21 cellular contexts compared by ENCODE assay signal in the genomic region with DNA sequence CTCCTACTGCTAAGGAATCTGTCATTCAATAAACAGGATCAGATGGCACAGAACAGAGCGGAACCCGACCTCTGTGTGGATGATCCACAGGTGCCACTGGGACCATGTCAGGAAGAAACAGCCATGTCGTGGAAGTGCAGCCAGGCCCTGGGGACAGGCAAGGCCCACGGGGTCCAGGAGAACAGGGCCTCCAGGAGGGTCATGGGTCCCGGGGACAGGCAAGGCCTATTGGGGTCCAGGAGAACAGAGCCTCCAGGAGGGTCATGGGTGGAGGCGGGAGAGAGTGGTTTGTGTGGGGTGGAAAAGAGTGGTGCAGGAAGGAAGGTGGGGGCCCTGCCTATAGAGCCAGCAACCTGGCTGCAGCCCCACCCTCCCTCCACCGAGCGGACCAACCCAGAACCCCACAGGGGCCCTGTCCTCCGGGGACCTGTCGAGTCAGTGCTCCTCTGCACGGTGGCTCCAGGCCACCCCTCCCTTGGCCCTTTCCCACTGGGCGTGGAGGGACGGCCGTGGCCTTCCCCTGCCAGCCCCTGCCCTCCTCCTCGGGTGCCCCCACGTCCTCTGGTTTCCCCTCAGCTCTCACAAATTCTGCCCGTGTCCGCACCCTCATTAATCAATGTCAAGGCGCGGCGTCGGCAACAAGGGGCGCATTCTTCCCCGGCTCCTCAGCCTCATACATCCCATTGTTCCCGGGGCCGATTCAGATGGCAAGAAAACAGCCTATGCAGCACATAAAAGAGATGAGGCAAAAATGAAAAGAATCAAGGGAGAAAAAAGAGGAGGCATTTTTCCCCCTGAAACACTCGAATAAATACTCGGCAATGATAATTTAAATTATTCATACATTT.
DNase-seq lines count a peak whose midpoint lies in the region; ATAC-seq, FAIRE-seq and TF ChIP-seq lines count a peak whose summit lies in the region.
"Had no signal": no experiment of that assay in that cellular context is flagged by ENCODE, and none has a peak within 500 bp of the region (broad histone marks: within the 10 kb centered on the region; RNA-seq: fewer than 3 reads in every experiment).

No MANE protein-coding gene starts in this region.

- no TSS peak for BruUV-seq in K562 (replicated peaks; lab: Mats Ljungman, UMichigan)

- TF ChIP-seq EP300 in K562 (IDR thresholded peaks at IDR 0.05; ENCODE audit: low read length): no peak

- ATAC-seq in K562: no peak
- ATAC-seq in HG03520 (IDR thresholded peaks at IDR 0.05; ENCODE audit: unreplicated experiment): no peak
- no peak for ATAC-seq in GM21423 (IDR thresholded peaks at IDR 0.05; ENCODE audit: unreplicated experiment)
- no peak for ATAC-seq in HG03045 (IDR thresholded peaks at IDR 0.05; ENCODE audit: unreplicated experiment)
- no peak for ATAC-seq in GM18511 (IDR thresholded peaks at IDR 0.05; ENCODE audit: unreplicated experiment)
- ATAC-seq: GM12878, GM23338 had no signal

- H3K4me3 ChIP-seq in BLaER1 (no peak overlapping the region), K562 (no peak overlapping the region)
- H3K4me3 ChIP-seq: GM12878, GM23338, Peyer's patch had no signal

- TF ChIP-seq POLR2A in K562 (conservative IDR thresholded peaks at IDR 0.05): no peak

- POLR2A ChIA-PET in K562 (lab: Yijun Ruan, JAX): no interaction called here

- CTCF ChIA-PET in K562 (lab: Yijun Ruan, JAX; ENCODE audit: low intra/inter-chr PET ratio): no interaction called here

- H3K4me2 ChIP-seq in BLaER1 (peak overlapping the region; percentile 19; the same call in 1 of the 2 replicates), K562 (ENCODE audit: insufficient read depth, low read length) (no peak overlapping the region)
- H3K4me2 ChIP-seq: GM23338 had no signal

- H4K20me1 ChIP-seq in BLaER1 (no peaks in the 10 kb centered on the region; the same call in 1 of the 2 replicates), K562 (replicated peaks; ENCODE audit: control insufficient read depth, insufficient read depth, low read length) (peaks cover 19% of the 10 kb centered on the region)

- TF ChIP-seq RAD21 in K562 (CRISPR knock-in tag; conservative IDR thresholded peaks at IDR 0.05 in 1 of 2, IDR thresholded peaks at IDR 0.05 in 1 of 2): no peak

- intact Hi-C loops in K562 (cut with micrococcal nuclease): no loop called here

- no peak for DNase-seq in K562 (ENCODE audit: extremely low read depth in 1 of 4, low spot score in 3 of 4)
- DNase-seq in inferior parietal cortex (ENCODE audit: extremely low spot score): peak; percentile 17
- peak; percentile 93 for DNase-seq in pons (ENCODE audit: low spot score)
- DNase-seq: 8988T, COR-L47, NCI-H1417 treated with DMSO at 0.1 percent for 48 hours, NCI-H2029, NCI-H2171 treated with DMSO at 0.1 percent for 48 hours, NCI-H510A, NCI-H82, Peyer's patch, SHP77 treated with DMSO at 0.1 percent for 48 hours had no signal

- FAIRE-seq in K562 (lab: Jason Lieb, UNC): no peak
- FAIRE-seq: GM12878, GM18507 had no signal

- H3K36me3 ChIP-seq in BLaER1: no peaks in the 10 kb centered on the region
- no peaks in the 10 kb centered on the region for H3K36me3 ChIP-seq in K562 (ENCODE audit: control insufficient read depth, insufficient read depth, low read length)
- H3K36me3 ChIP-seq: Peyer's patch had no signal

- H3K27ac ChIP-seq in BLaER1 (no peak overlapping the region), K562 (ENCODE audit: extremely low read depth, low read depth, low read length) (no peak overlapping the region)
- H3K27ac ChIP-seq: C4-2B, Peyer's patch had no signal

- H3K9me3 ChIP-seq in BLaER1 (no peaks in the 10 kb centered on the region), K562 (replicated peaks; ENCODE audit: control insufficient read depth, insufficient read depth, low read depth, low read length) (no peaks in the 10 kb centered on the region)
- H3K9me3 ChIP-seq: Peyer's patch had no signal

- in situ Hi-C loops in K562 (cut with MboI): no loop called here

- H3K4me1 ChIP-seq in BLaER1: peaks cover 24% of the 10 kb centered on the region
- H3K4me1 ChIP-seq in K562 (replicated peaks in 1 of 2; ENCODE audit: control insufficient read depth in 2 of 2, insufficient read depth in 2 of 2, low read length in 2 of 2): no peaks in the 10 kb centered on the region; a peak in 1 of 5 replicates

- TF ChIP-seq CTCF in K562 (IDR thresholded peaks at IDR 0.05 in 2 of 3, conservative IDR thresholded peaks at IDR 0.05 in 1 of 3; ENCODE audit: insufficient read depth in 2 of 3, low read depth in 1 of 3, low read length in 3 of 3): no peak

- H3K9me1 ChIP-seq in K562 (ENCODE audit: control insufficient read depth, insufficient read depth, low read length): no peaks in the 10 kb centered on the region

- H3K9ac ChIP-seq in BLaER1 (no peak overlapping the region), K562 (ENCODE audit: insufficient read depth in 1 of 2, low read depth in 2 of 2, low read length in 2 of 2) (no peak overlapping the region)

- 2% methylated on average over 26 of the region's 28 CpGs for WGBS in K562 (ENCODE audit: insufficient coverage, low coverage, missing lambda C conversion rate)

- no peak overlapping the region for H2AFZ ChIP-seq in K562 (ENCODE audit: low read depth, low read length)
- H2AFZ ChIP-seq: GM23338 had no signal

- H3K27me3 ChIP-seq in BLaER1 (0 out of 2 replicates have a peak, but pooled peaks cover 3% of the 10 kb centered on the region), K562 (ENCODE audit: control insufficient read depth in 2 of 2, insufficient read depth in 2 of 2, low read length in 2 of 2) (peaks cover 48 to 92% of the 10 kb centered on the region in 2 experiments)
- H3K27me3 ChIP-seq: Peyer's patch had no signal

- H3K79me2 ChIP-seq in K562 (ENCODE audit: control insufficient read depth, insufficient read depth, low read length): no peaks in the 10 kb centered on the region

TF ChIP-seq in K562, 482 proteins besides CTCF, POLR2A, EP300 and RAD21:
- TF ChIP-seq, protein P1, sequence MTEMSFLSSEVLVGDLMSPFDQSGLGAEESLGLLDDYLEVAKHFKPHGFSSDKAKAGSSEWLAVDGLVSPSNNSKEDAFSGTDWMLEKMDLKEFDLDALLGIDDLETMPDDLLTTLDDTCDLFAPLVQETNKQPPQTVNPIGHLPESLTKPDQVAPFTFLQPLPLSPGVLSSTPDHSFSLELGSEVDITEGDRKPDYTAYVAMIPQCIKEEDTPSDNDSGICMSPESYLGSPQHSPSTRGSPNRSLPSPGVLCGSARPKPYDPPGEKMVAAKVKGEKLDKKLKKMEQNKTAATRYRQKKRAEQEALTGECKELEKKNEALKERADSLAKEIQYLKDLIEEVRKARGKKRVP (CRISPR knock-in tag; IDR thresholded peaks at IDR 0.05): no peak
- peak; percentile 35 for TF ChIP-seq MEIS2 (IDR thresholded peaks at IDR 0.05; ENCODE audit: partially characterized antibody)
- TF ChIP-seq ELF4 (CRISPR knock-in tag; IDR thresholded peaks at IDR 0.05): no peak
- TF ChIP-seq, protein P2, sequence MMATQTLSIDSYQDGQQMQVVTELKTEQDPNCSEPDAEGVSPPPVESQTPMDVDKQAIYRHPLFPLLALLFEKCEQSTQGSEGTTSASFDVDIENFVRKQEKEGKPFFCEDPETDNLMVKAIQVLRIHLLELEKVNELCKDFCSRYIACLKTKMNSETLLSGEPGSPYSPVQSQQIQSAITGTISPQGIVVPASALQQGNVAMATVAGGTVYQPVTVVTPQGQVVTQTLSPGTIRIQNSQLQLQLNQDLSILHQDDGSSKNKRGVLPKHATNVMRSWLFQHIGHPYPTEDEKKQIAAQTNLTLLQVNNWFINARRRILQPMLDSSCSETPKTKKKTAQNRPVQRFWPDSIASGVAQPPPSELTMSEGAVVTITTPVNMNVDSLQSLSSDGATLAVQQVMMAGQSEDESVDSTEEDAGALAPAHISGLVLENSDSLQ (IDR thresholded peaks at IDR 0.05): peak; percentile 63; the same call in 1 of the 2 replicates
- TF ChIP-seq HNRNPL (IDR thresholded peaks at IDR 0.05; ENCODE audit: low read depth, low read length): no peak
TF ChIP-seq in K562: peak in this region for 2.

Comparison
In these comparisons a context has a peak if more than half of its experiments do, and no peak if none do; other contexts are left out.
1. DNase-seq: peak in inferior parietal cortex (single experiment) and pons (single experiment); none in K562 (0 of 4).